Comparison of ENCODE assay signal across 8 cellular contexts in the genomic region with DNA sequence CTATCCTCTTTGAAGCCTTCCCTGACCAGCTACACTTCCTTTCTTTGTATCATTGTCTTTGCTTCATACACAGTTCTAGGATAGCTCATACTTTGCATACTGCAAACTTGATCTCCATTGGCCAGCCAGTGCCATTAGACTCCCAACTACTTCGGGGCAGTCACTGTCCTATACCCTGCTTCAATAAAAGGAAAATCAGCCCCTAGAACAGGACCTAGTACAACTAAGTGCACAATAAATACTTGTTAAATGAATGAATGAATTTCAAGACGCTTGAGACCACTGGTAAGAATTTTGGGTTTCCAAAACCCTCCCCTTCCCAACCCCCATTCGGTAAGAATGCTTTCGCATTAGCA. TPM values are rescaled to one million over a fixed set of nuclear protein-coding genes. Genes with fewer than 3 reads are reported as not detected.
DNase-seq lines count a peak whose midpoint lies in the region; ATAC-seq and TF ChIP-seq lines count a peak whose summit lies in the region.

No MANE protein-coding gene starts in this region.

- peaks cover 21% of the 10 kb centered on the region for H3K4me1 Mint-ChIP-seq in activated T-cell treated with anti-CD3 and anti-CD28 coated beads, Interleukin-2, amount 50 U/mL, for 72 hours (ENCODE audit: low read depth)
- H3K4me1 Mint-ChIP-seq in activated naive CD8-positive, alpha-beta T cell treated with anti-CD3 and anti-CD28 coated beads for 36 hours = peaks cover 18% of the 10 kb centered on the region

- intact Hi-C loops in tibial artery (cut with DNase I; ENCODE audit: low total_unique reads) (no loop called here), left colon (cut with DNase I, micrococcal nuclease) (no loop called here)

- TF ChIP-seq CTCF in tibial artery (IDR thresholded peaks at IDR 0.05) = no peak

- no peak for ATAC-seq in activated T-cell treated with anti-CD3 and anti-CD28 coated beads, Interleukin-2, amount 50 U/mL, for 72 hours (replicated peaks in 1 of 2)
- ATAC-seq in left colon = no peak

- peak overlapping the region; percentile 8 for H3K27ac Mint-ChIP-seq in activated T-cell treated with anti-CD3 and anti-CD28 coated beads, Interleukin-2, amount 50 U/mL, for 72 hours
- peak overlapping the region; percentile 73 for H3K27ac Mint-ChIP-seq in activated naive CD8-positive, alpha-beta T cell treated with anti-CD3 and anti-CD28 coated beads for 36 hours

- no peaks in the 10 kb centered on the region for H3K27me3 Mint-ChIP-seq in activated T-cell treated with anti-CD3 and anti-CD28 coated beads, Interleukin-2, amount 50 U/mL, for 72 hours (ENCODE audit: low read depth)
- no peaks in the 10 kb centered on the region for H3K27me3 Mint-ChIP-seq in activated naive CD8-positive, alpha-beta T cell treated with anti-CD3 and anti-CD28 coated beads for 36 hours

- H3K27ac ChIP-seq in layer of hippocampus (ENCODE audit: low read depth, low read length) = peak overlapping the region; percentile 64
- H3K27ac ChIP-seq in tibial artery = peak overlapping the region; percentile 81 to 85

- no peak for DNase-seq in activated T-cell treated with anti-CD3 and anti-CD28 coated beads, Interleukin-2, amount 50 U/mL, for 72 hours
- DNase-seq in activated T-cell treated with anti-CD3 and anti-CD28 coated beads, Interleukin-2, amount 50 U/mL, for 1 hour = no peak
- no peak for DNase-seq in activated naive CD8-positive, alpha-beta T cell treated with anti-CD3 and anti-CD28 coated beads for 36 hours
- no peak for DNase-seq in tibial artery
- no peak for DNase-seq in globus pallidus (ENCODE audit: low spot score)
- no peak for DNase-seq in Ammon's horn (ENCODE audit: low spot score)
- no peak for DNase-seq in left colon

- H3K4me1 ChIP-seq in tibial artery = peaks cover 0 to 28% (median 12%) of the 10 kb centered on the region in 4 donors

- H3K9me3 ChIP-seq in tibial artery = no peaks in the 10 kb centered on the region

- H3K36me3 Mint-ChIP-seq in activated T-cell treated with anti-CD3 and anti-CD28 coated beads, Interleukin-2, amount 50 U/mL, for 72 hours (ENCODE audit: insufficient read depth in 2 of 2) = no peaks in the 10 kb centered on the region
- H3K36me3 Mint-ChIP-seq in activated naive CD8-positive, alpha-beta T cell treated with anti-CD3 and anti-CD28 coated beads for 36 hours = peaks cover 3% of the 10 kb centered on the region

- peak overlapping the region; percentile 79 to 93 for H3K4me3 Mint-ChIP-seq in activated T-cell treated with anti-CD3 and anti-CD28 coated beads, Interleukin-2, amount 50 U/mL, for 72 hours
- peak overlapping the region; percentile 85 for H3K4me3 Mint-ChIP-seq in activated naive CD8-positive, alpha-beta T cell treated with anti-CD3 and anti-CD28 coated beads for 36 hours

- H3K36me3 ChIP-seq in tibial artery = peaks cover 5 to 18% (median 6%) of the 10 kb centered on the region in 3 donors

- H3K27me3 ChIP-seq in layer of hippocampus (ENCODE audit: control insufficient read depth, insufficient read depth, low read length) (no peaks in the 10 kb centered on the region), tibial artery (peaks cover 0 to under 1% of the 10 kb centered on the region in 2 donors)

- no peaks in the 10 kb centered on the region for H3K9me3 Mint-ChIP-seq in activated T-cell treated with anti-CD3 and anti-CD28 coated beads, Interleukin-2, amount 50 U/mL, for 72 hours
- H3K9me3 Mint-ChIP-seq in activated naive CD8-positive, alpha-beta T cell treated with anti-CD3 and anti-CD28 coated beads for 36 hours = no peaks in the 10 kb centered on the region

- peak overlapping the region; percentile 74 to 91 for H3K4me3 ChIP-seq in tibial artery

RNA-seq across cellular contexts. Expression of a gene that starts 0.5 kb away (rescaled TPM):
- total RNA-seq in activated T-cell treated with anti-CD3 and anti-CD28 coated beads, Interleukin-2, amount 50 U/mL, for 72 hours = 10 to 100 TPM; 21.3 to 23.1 TPM
- total RNA-seq in activated naive CD8-positive, alpha-beta T cell treated with anti-CD3 and anti-CD28 coated beads for 36 hours = 10 to 100 TPM; 17.1 to 18.5 TPM
- 10 to 100 TPM; 63.5 to 67.9 TPM for total RNA-seq in left colon

RNA-seq across cellular contexts. Expression of a gene that starts 14.1 kb away (rescaled TPM):
- total RNA-seq in activated T-cell treated with anti-CD3 and anti-CD28 coated beads, Interleukin-2, amount 50 U/mL, for 72 hours = 10 to 100 TPM; 44.3 to 52.7 TPM
- 10 to 100 TPM; 18.9 to 20.2 TPM for total RNA-seq in activated naive CD8-positive, alpha-beta T cell treated with anti-CD3 and anti-CD28 coated beads for 36 hours
- 10 to 100 TPM in 1 of 2 donors, 1 to 10 TPM in 1; 3.7 to 10.2 TPM for total RNA-seq in left colon

RNA-seq across cellular contexts. Expression of a gene that starts 20.7 kb away (rescaled TPM):
- 1 to 10 TPM; 2.8 to 5.3 TPM for total RNA-seq in activated T-cell treated with anti-CD3 and anti-CD28 coated beads, Interleukin-2, amount 50 U/mL, for 72 hours
- total RNA-seq in activated naive CD8-positive, alpha-beta T cell treated with anti-CD3 and anti-CD28 coated beads for 36 hours = 1 to 10 TPM; 1.9 to 2.2 TPM
- 10 to 100 TPM in 1 of 2 donors, 1 to 10 TPM in 1; 3.1 to 14.9 TPM for total RNA-seq in left colon

RNA-seq across cellular contexts. Expression of a gene that starts 40.7 kb away (rescaled TPM):
- 1 to 10 TPM; 3.2 to 5.9 TPM for total RNA-seq in activated T-cell treated with anti-CD3 and anti-CD28 coated beads, Interleukin-2, amount 50 U/mL, for 72 hours
- total RNA-seq in activated naive CD8-positive, alpha-beta T cell treated with anti-CD3 and anti-CD28 coated beads for 36 hours = 1 to 10 TPM; 1.5 to 1.7 TPM
- 1 to 10 TPM in 1 of 2 donors, under 1 TPM in 1; 0.85 to 1.3 TPM for total RNA-seq in left colon

RNA-seq across cellular contexts. Expression of a gene that starts 42.5 kb away (rescaled TPM):
- 1 to 10 TPM; 2.5 to 3.8 TPM for total RNA-seq in activated T-cell treated with anti-CD3 and anti-CD28 coated beads, Interleukin-2, amount 50 U/mL, for 72 hours
- total RNA-seq in activated naive CD8-positive, alpha-beta T cell treated with anti-CD3 and anti-CD28 coated beads for 36 hours = 1 to 10 TPM; 1.5 TPM
- total RNA-seq in left colon = under 1 TPM; 0.34 to 0.98 TPM
